Comparison of ENCODE assay signal across 8 cellular contexts in genomic region chr11:88508808-88509581, GRCh38.
DNase-seq lines count a peak whose midpoint lies in the region; ATAC-seq and TF ChIP-seq lines count a peak whose summit lies in the region.

No MANE protein-coding gene starts in this region.

- intact Hi-C loops in psoas muscle (cut with DNase I), result no loop called here

- peaks cover 37% of the 10 kb centered on the region for H3K27me3 ChIP-seq in gastroesophageal sphincter
- peaks cover 0 to 33% (median 11%) of the 10 kb centered on the region in 3 donors for H3K27me3 ChIP-seq in psoas muscle (ENCODE audit: insufficient read depth in 3 of 3, low read length in 2 of 3)
- H3K27me3 ChIP-seq in Karpas-422 (ENCODE audit: low read length), result no peaks in the 10 kb centered on the region

- H4K20me1 ChIP-seq in Karpas-422 (ENCODE audit: insufficient read depth, low read depth, low read length), result no peaks in the 10 kb centered on the region

- no peak overlapping the region for H2AFZ ChIP-seq in Karpas-422 (ENCODE audit: low read length)

- no peak overlapping the region for H3K9ac ChIP-seq in Karpas-422 (ENCODE audit: low read length)

- H3K4me3 ChIP-seq in gastroesophageal sphincter (peak overlapping the region in 1 of 2 donors; percentile 50), psoas muscle (peak overlapping the region; percentile 55), Karpas-422 (ENCODE audit: low read length) (no peak overlapping the region)

- no peak for TF ChIP-seq POLR2A in gastroesophageal sphincter (IDR thresholded peaks at IDR 0.05)

- H3K79me2 ChIP-seq in Karpas-422 (ENCODE audit: low read length), result no peaks in the 10 kb centered on the region

- peaks cover 0 to 13% (median 0%) of the 10 kb centered on the region in 3 donors for H3K4me1 ChIP-seq in gastroesophageal sphincter
- H3K4me1 ChIP-seq in psoas muscle, result no peaks in the 10 kb centered on the region
- H3K4me1 ChIP-seq in Karpas-422 (ENCODE audit: low read length), result no peaks in the 10 kb centered on the region

- ATAC-seq in gastroesophageal sphincter (peak; percentile 39), psoas muscle (peak in 2 of 4 donors; percentile 17 to 27), HG03469 (IDR thresholded peaks at IDR 0.05; ENCODE audit: unreplicated experiment) (no peak)

- no peaks in the 10 kb centered on the region for H3K9me2 ChIP-seq in Karpas-422 (replicated peaks; ENCODE audit: insufficient read depth, low read length)

- no peak for TF ChIP-seq EP300 in gastroesophageal sphincter (IDR thresholded peaks at IDR 0.05)

- DNase-seq in activated gamma-delta T cell (lab: John Stamatoyannopoulos, UW), result peak; percentile 19
- DNase-seq in activated gamma-delta T cell treated with Interleukin-2 at 50 U/mL for 16 hours, result no peak
- peak; percentile 32 for DNase-seq in activated CD4-positive, CD25-positive, alpha-beta regulatory T cell treated with anti-CD3 and anti-CD28 coated beads, Interleukin-2, amount 50 U/mL, for 72 hours
- DNase-seq in psoas muscle, result peak; percentile 16 to 49
- no peak for DNase-seq in UCSD-AML1 (lab: John Stamatoyannopoulos, UW; ENCODE audit: unreplicated experiment)
- DNase-seq in Karpas-422, result no peak

- no peaks in the 10 kb centered on the region for H3K9me3 ChIP-seq in gastroesophageal sphincter
- no peaks in the 10 kb centered on the region for H3K9me3 ChIP-seq in psoas muscle
- H3K9me3 ChIP-seq in Karpas-422 (ENCODE audit: low read length), result no peaks in the 10 kb centered on the region

- TF ChIP-seq CTCF in gastroesophageal sphincter (IDR thresholded peaks at IDR 0.05), result no peak
- TF ChIP-seq CTCF in psoas muscle (IDR thresholded peaks at IDR 0.05), result no peak

- H3K36me3 ChIP-seq in gastroesophageal sphincter (no peaks in the 10 kb centered on the region), psoas muscle (ENCODE audit: insufficient read depth in 1 of 2, low read depth in 1 of 2) (no peaks in the 10 kb centered on the region), Karpas-422 (ENCODE audit: insufficient read depth, low read length) (no peaks in the 10 kb centered on the region)

- H3K27ac ChIP-seq in gastroesophageal sphincter, result no peak overlapping the region
- no peak overlapping the region for H3K27ac ChIP-seq in psoas muscle
- H3K27ac ChIP-seq in Karpas-422 (ENCODE audit: low read length), result no peak overlapping the region

- H3K4me2 ChIP-seq in Karpas-422 (ENCODE audit: low read depth, low read length, poor library complexity, severe bottlenecking), result no peak overlapping the region

- no CpG with 5 or more reads among the region's 78 CpGs for WGBS in gastroesophageal sphincter (ENCODE audit: low coverage in 1 of 2), 2 donors
- WGBS in psoas muscle, 3 donors, result 7 to 11% (median 8%) methylated on average over 53 to 78 of the region's 78 CpGs

Comparison
In these comparisons a context has a peak if more than half of its experiments do, and no peak if none do; other contexts are left out.
1. DNase-seq: peak in activated gamma-delta T cell (single experiment), activated CD4-positive, CD25-positive, alpha-beta regulatory T cell treated with anti-CD3 and anti-CD28 coated beads, Interleukin-2, amount 50 U/mL, for 72 hours (single experiment) and psoas muscle (2 of 2); none in activated gamma-delta T cell treated with Interleukin-2 at 50 U/mL for 16 hours (single experiment), UCSD-AML1 (single experiment) and Karpas-422 (single experiment).